16 cellular contexts compared by ENCODE assay signal in the genomic region with DNA sequence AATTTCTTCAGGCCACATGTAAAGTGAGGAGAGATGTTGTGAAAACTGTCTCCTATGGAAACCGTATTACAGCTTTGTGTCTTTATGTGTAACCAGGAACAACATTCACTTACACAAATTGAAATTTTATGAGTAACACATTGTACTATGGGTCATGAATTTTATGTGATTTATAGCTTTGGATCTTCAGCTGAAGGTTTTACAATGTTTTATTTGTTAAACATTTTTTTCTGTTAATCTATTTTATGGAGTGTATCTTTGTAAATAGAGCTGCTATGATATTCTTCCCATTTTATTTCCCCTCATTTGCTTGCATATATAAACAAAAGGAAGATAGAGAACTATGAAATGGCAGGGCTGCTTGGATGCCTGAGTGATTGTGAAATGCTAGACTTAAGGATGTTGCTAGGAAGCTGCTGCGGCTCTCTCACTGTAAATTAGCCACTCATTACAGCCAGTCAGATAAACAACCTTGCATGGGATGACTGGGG.
DNase-seq lines count a peak whose midpoint lies in the region; ATAC-seq, FAIRE-seq and TF ChIP-seq lines count a peak whose summit lies in the region.
"Had no signal": no experiment of that assay in that cellular context is flagged by ENCODE, and none has a peak within 500 bp of the region (broad histone marks: within the 10 kb centered on the region; RNA-seq: fewer than 3 reads in every experiment).

No MANE protein-coding gene starts in this region.

- H3K79me2 ChIP-seq in astrocyte (ENCODE audit: insufficient read depth, low read length), result no peaks in the 10 kb centered on the region

- FAIRE-seq in astrocyte (lab: Jason Lieb, UNC), result no peak

- H3K4me2 ChIP-seq in astrocyte (ENCODE audit: low read length), result no peak overlapping the region

- peak; percentile 89 for ATAC-seq in mucosa of descending colon
- ATAC-seq in stimulated activated naive CD8-positive, alpha-beta T cell treated with anti-CD3 and anti-CD28 coated beads, Interleukin-15, Interleukin-2, amounts not matched to agents 100 U/mL and 50 U/mL, for 24 hours, result no peak
- ATAC-seq: activated T-cell treated with anti-CD3 and anti-CD28 coated beads, Interleukin-2, amount 50 U/mL, for 72 hours; CD8-positive, alpha-beta T cell; lower lobe of right lung had no signal

- TF ChIP-seq CTCF in astrocyte (IDR thresholded peaks at IDR 0.05; ENCODE audit: insufficient read depth, low read depth, low read length) (no peak), mucosa of descending colon (IDR thresholded peaks at IDR 0.05) (no peak), left ventricle myocardium inferior (IDR thresholded peaks at IDR 0.05; ENCODE audit: borderline replicate concordance) (no peak)

- no peak overlapping the region for H3K4me3 Mint-ChIP-seq in astrocyte (ENCODE audit: unreplicated experiment)
- no peak overlapping the region for H3K4me3 Mint-ChIP-seq in T-helper 2 cell treated with Interferon-gamma antibody and Interleukin-4, amounts not matched to agents 5 μg/mL and 100 μg/mL, for 36 hours
- H3K4me3 Mint-ChIP-seq: activated T-cell treated with anti-CD3 and anti-CD28 coated beads, Interleukin-2, amount 50 U/mL, for 72 hours; CD8-positive, alpha-beta T cell had no signal

- no peaks in the 10 kb centered on the region for H3K27me3 Mint-ChIP-seq in astrocyte (ENCODE audit: low read depth, unreplicated experiment)
- H3K27me3 Mint-ChIP-seq in T-helper 2 cell treated with Interferon-gamma antibody and Interleukin-4, amounts not matched to agents 5 μg/mL and 100 μg/mL, for 36 hours (ENCODE audit: low read depth), result no peaks in the 10 kb centered on the region
- H3K27me3 Mint-ChIP-seq: progenitor cell of endocrine pancreas had no signal

- no peak overlapping the region for H3K9ac ChIP-seq in astrocyte (ENCODE audit: low read length)

- intact Hi-C loops in mucosa of descending colon (cut with DNase I, micrococcal nuclease) (no loop called here), left ventricle myocardium inferior (cut with micrococcal nuclease) (loop anchor here (10.0 kb wide), 1 partner anchor 452 kb away; no protein-coding TSS in a partner anchor)

- H3K27me3 ChIP-seq in H7 (ENCODE audit: control insufficient read depth, insufficient read depth, low read length) (no peaks in the 10 kb centered on the region), astrocyte (ENCODE audit: insufficient read depth, low read length) (no peaks in the 10 kb centered on the region), left ventricle myocardium inferior (ENCODE audit: low read depth) (no peaks in the 10 kb centered on the region)
- H3K27me3 ChIP-seq: tibial artery had no signal

- no peaks in the 10 kb centered on the region for H3K4me1 ChIP-seq in astrocyte (ENCODE audit: insufficient read depth, low read length)
- H3K4me1 ChIP-seq in mucosa of descending colon (ENCODE audit: low read depth), result peaks cover 5% of the 10 kb centered on the region
- H3K4me1 ChIP-seq in left ventricle myocardium inferior, result no peaks in the 10 kb centered on the region
- H3K4me1 ChIP-seq: lower lobe of right lung had no signal

- H2AFZ ChIP-seq in astrocyte (ENCODE audit: low read depth, low read length), result no peak overlapping the region

- no peak overlapping the region for H3K27ac Mint-ChIP-seq in astrocyte (ENCODE audit: unreplicated experiment)
- no peak overlapping the region for H3K27ac Mint-ChIP-seq in T-helper 2 cell treated with Interferon-gamma antibody and Interleukin-4, amounts not matched to agents 5 μg/mL and 100 μg/mL, for 36 hours
- H3K27ac Mint-ChIP-seq: activated T-cell treated with anti-CD3 and anti-CD28 coated beads, Interleukin-2, amount 50 U/mL, for 72 hours; CD8-positive, alpha-beta T cell; progenitor cell of endocrine pancreas had no signal

- no peaks in the 10 kb centered on the region for H3K36me3 Mint-ChIP-seq in astrocyte (ENCODE audit: low read depth, unreplicated experiment)
- H3K36me3 Mint-ChIP-seq in T-helper 2 cell treated with Interferon-gamma antibody and Interleukin-4, amounts not matched to agents 5 μg/mL and 100 μg/mL, for 36 hours (ENCODE audit: low read depth), result no peaks in the 10 kb centered on the region
- H3K36me3 Mint-ChIP-seq: CD8-positive, alpha-beta T cell had no signal

- H3K9me3 ChIP-seq in astrocyte (ENCODE audit: insufficient read depth, low read depth, low read length) (no peaks in the 10 kb centered on the region), mucosa of descending colon (no peaks in the 10 kb centered on the region), left ventricle myocardium inferior (replicated peaks) (no peaks in the 10 kb centered on the region)
- H3K9me3 ChIP-seq: lower lobe of right lung, tibial artery had no signal

- DNase-seq in H7 (peak; percentile 4), NCI-H2081 treated with DMSO at 0.1 percent for 48 hours (lab: John Stamatoyannopoulos, UW) (peak; percentile 54), astrocyte (ENCODE audit: low read depth) (peak; percentile 6), mucosa of descending colon (peak in 1 of 3 donors; percentile 3), left ventricle myocardium inferior (no peak)
- no peak for DNase-seq in stimulated activated naive CD4-positive, alpha-beta T cell (lab: John Stamatoyannopoulos, UW)
- DNase-seq in T-helper 2 cell treated with Interferon-gamma antibody and Interleukin-4, amounts not matched to agents 5 μg/mL and 100 μg/mL, for 36 hours (ENCODE audit: low spot score), result no peak
- no peak for DNase-seq in stimulated activated naive CD8-positive, alpha-beta T cell treated with anti-CD3 and anti-CD28 coated beads, Interleukin-15, Interleukin-2, amounts not matched to agents 100 U/mL and 50 U/mL, for 24 hours
- DNase-seq: activated T-cell treated with anti-CD3 and anti-CD28 coated beads, Interleukin-2, amount 50 U/mL, for 72 hours; caudate nucleus; CD8-positive, alpha-beta T cell; glutamatergic neuron; lower lobe of right lung; tibial artery; WERI-Rb-1 had no signal

- no peaks in the 10 kb centered on the region for H4K20me1 ChIP-seq in astrocyte (ENCODE audit: insufficient read depth, low read length)

- H3K27ac ChIP-seq in astrocyte (ENCODE audit: low read depth, low read length) (no peak overlapping the region), left ventricle myocardium inferior (replicated peaks) (no peak overlapping the region)
- H3K27ac ChIP-seq: lower lobe of right lung, tibial artery, WERI-Rb-1 had no signal

- H3K4me1 Mint-ChIP-seq in astrocyte (ENCODE audit: low read depth, unreplicated experiment), result peaks cover 17% of the 10 kb centered on the region
- H3K4me1 Mint-ChIP-seq in T-helper 2 cell treated with Interferon-gamma antibody and Interleukin-4, amounts not matched to agents 5 μg/mL and 100 μg/mL, for 36 hours (ENCODE audit: low read depth), result no peaks in the 10 kb centered on the region

- H3K9me3 Mint-ChIP-seq in astrocyte (ENCODE audit: unreplicated experiment), result peaks cover 3% of the 10 kb centered on the region
- no peaks in the 10 kb centered on the region for H3K9me3 Mint-ChIP-seq in T-helper 2 cell treated with Interferon-gamma antibody and Interleukin-4, amounts not matched to agents 5 μg/mL and 100 μg/mL, for 36 hours

- no peak overlapping the region for H3K4me3 ChIP-seq in H7 (ENCODE audit: insufficient read depth, low read depth, low read length)
- no peak overlapping the region for H3K4me3 ChIP-seq in astrocyte (ENCODE audit: insufficient read depth, low read depth, low read length)
- H3K4me3 ChIP-seq in mucosa of descending colon, result no peak overlapping the region
- no peak overlapping the region for H3K4me3 ChIP-seq in left ventricle myocardium inferior
- H3K4me3 ChIP-seq: lower lobe of right lung, tibial artery had no signal

- H3K36me3 ChIP-seq in H7 (replicated peaks; ENCODE audit: control insufficient read depth, insufficient read depth, low read length) (no peaks in the 10 kb centered on the region), astrocyte (ENCODE audit: insufficient read depth, low read length) (no peaks in the 10 kb centered on the region), mucosa of descending colon (ENCODE audit: low read depth) (no peaks in the 10 kb centered on the region), left ventricle myocardium inferior (no peaks in the 10 kb centered on the region)
- H3K36me3 ChIP-seq: lower lobe of right lung, tibial artery, WERI-Rb-1 had no signal

Comparison
In these comparisons a context has a peak if more than half of its experiments do, and no peak if none do; other contexts are left out.
1. DNase-seq: peak in H7 (single experiment), NCI-H2081 treated with DMSO at 0.1 percent for 48 hours (single experiment) and astrocyte (single experiment); none in stimulated activated naive CD4-positive, alpha-beta T cell (0 of 6), T-helper 2 cell treated with Interferon-gamma antibody and Interleukin-4, amounts not matched to agents 5 μg/mL and 100 μg/mL, for 36 hours (single experiment), left ventricle myocardium inferior (single experiment) and stimulated activated naive CD8-positive, alpha-beta T cell treated with anti-CD3 and anti-CD28 coated beads, Interleukin-15, Interleukin-2, amounts not matched to agents 100 U/mL and 50 U/mL, for 24 hours (single experiment).